ENCODE assay signal across 8 cellular contexts in the genomic region with DNA sequence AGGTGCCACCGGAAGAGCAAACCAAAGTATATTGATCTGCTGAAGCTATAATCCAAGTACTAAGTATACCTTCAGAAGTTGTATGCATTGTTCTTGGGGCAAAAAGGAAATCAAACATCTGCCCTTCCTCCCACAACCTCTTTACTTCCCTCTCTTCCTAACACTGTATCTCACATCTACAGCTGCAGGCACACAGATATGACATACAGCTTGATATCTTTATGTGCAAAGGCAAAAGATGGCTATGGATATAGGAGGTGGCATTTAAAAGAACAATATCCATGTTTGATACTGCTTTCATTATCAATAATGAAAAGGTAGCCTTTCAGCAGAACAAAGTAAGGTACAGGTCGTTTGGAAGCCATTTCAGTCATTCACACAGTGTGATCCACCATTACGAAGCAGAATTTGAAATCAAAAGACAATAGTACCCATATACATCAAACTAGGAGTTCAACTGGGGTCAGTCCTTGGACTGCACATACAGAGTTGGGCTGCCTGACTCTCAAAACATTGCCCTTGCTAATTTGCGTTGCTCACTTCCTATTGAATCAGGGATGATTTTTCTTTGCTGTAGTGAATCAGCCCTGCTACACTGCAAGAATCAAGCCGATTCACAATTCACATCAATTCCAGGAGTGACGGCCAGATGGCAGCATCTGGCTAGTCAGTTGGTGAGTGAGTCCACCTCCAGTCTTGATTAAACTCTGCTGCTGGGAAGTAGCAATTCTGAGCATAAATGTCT. TPM values are rescaled to one million over a fixed set of nuclear protein-coding genes. Genes with fewer than 3 reads are reported as not detected.
DNase-seq lines count a peak whose midpoint lies in the region; ATAC-seq and TF ChIP-seq lines count a peak whose summit lies in the region.

No MANE protein-coding gene starts in this region.

- peaks cover 6% of the 10 kb centered on the region for H3K27me3 Mint-ChIP-seq in brain

- no peak overlapping the region for H3K27ac Mint-ChIP-seq in brain

- peak overlapping the region in 1 of 5 experiments; percentile 6 for H3K4me3 Mint-ChIP-seq in brain

- H3K9me3 Mint-ChIP-seq in brain: no peaks in the 10 kb centered on the region

- H3K4me1 Mint-ChIP-seq in brain: peaks cover 5% of the 10 kb centered on the region

- ATAC-seq in GM21576 (IDR thresholded peaks at IDR 0.05; ENCODE audit: unreplicated experiment): no peak

- peak; percentile 81 to 91 for TF ChIP-seq CTCF in brain (conservative IDR thresholded peaks at IDR 0.05)

- DNase-seq in NCI-H524 (lab: John Stamatoyannopoulos, UW) (peak; percentile 59 to 79), NCI-H524 treated with DMSO at 0.1 percent for 48 hours (lab: John Stamatoyannopoulos, UW) (no peak), MV-4-11 (lab: John Stamatoyannopoulos, UW) (peak; percentile 64), UCSD-AML1 (lab: John Stamatoyannopoulos, UW; ENCODE audit: unreplicated experiment) (peak; percentile 60), iris pigment epithelial cell (ENCODE audit: low read depth) (peak; percentile 68)
- peak; percentile 41 to 45 for DNase-seq in stimulated activated CD4-positive, alpha-beta T cell treated with anti-CD3 and anti-CD28 coated beads, Interleukin-1b, Interleukin-23, amount 100 ng/mL, for 4 hours (ENCODE audit: low read depth in 2 of 2)

- H3K36me3 Mint-ChIP-seq in brain: no peaks in the 10 kb centered on the region

RNA-seq across cellular contexts. Expression of a gene that starts 8.9 kb away (rescaled TPM):
- polyA plus RNA-seq in brain (ENCODE audit: insufficient read depth, low read depth, low replicate concordance): 1.7 TPM

RNA-seq across cellular contexts. Expression of a gene that starts 13.1 kb away (rescaled TPM):
- polyA plus RNA-seq in brain (ENCODE audit: insufficient read depth, low read depth, low replicate concordance): 1.2 TPM

RNA-seq across cellular contexts. Expression of a gene that starts 48.2 kb away (rescaled TPM):
- not detected for polyA plus RNA-seq in brain (ENCODE audit: insufficient read depth, low read depth, low replicate concordance)

RNA-seq across cellular contexts. Expression of a gene that starts 56.0 kb away (rescaled TPM):
- polyA plus RNA-seq in brain (ENCODE audit: insufficient read depth, low read depth, low replicate concordance): not detected
